12 cellular contexts compared by ENCODE assay signal in the genomic region with DNA sequence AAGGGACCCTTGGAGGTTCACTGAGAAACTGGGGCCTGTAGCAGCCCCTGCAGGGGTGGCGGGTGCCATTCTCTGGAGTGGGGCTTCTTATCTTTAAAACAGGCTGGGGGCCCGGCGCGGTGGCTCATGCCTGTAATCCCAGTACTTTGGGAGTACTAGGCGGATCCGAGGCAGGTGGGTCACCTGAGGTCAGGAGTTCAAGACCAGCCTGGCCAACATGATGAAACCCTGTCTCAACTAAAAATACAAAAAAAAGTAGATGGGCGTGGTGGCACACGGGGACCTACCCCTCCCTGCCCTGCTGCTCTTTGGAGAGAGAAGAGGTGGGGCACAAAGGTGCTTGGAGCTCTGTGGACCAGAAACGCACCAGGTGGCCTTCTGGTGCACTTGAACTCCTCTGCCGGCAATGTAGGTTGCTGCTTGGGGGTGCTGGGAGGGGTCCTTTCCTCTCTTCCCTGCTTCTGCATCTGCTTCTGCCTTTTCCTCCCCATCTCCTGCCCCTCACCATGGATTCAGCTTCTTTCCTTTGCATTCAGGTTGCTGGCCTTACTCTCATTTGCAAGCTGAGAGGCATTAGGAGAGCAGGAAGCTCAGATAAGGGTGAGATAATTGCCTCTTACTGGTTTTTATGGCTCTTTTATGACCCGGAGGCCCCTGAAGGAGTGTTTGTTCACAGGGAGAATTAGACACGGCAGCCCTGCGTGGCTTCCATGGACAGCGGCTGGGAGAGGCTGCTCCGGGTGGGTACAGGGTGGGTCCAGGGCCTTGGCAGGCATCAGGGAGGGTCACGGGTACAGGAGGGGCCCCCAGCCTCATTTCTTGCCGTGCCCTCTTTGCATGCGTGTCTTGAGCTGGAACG. TPM values are rescaled to one million over a fixed set of nuclear protein-coding genes. Genes with fewer than 3 reads are reported as not detected.
DNase-seq lines count a peak whose midpoint lies in the region; ATAC-seq and TF ChIP-seq lines count a peak whose summit lies in the region.
"Had no signal": no experiment of that assay in that cellular context is flagged by ENCODE, and none has a peak within 500 bp of the region (broad histone marks: within the 10 kb centered on the region; RNA-seq: fewer than 3 reads in every experiment).

No MANE protein-coding gene starts in this region.

- no peak overlapping the region for H3K4me3 Mint-ChIP-seq in glutamatergic neuron (ENCODE audit: unreplicated experiment)
- H3K4me3 Mint-ChIP-seq: activated T-cell treated with anti-CD3 and anti-CD28 coated beads, Interleukin-2, amount 50 U/mL, for 72 hours had no signal

- no peak for TF ChIP-seq EP300 in transverse colon (IDR thresholded peaks at IDR 0.05; ENCODE audit: low read depth)

- H3K27ac Mint-ChIP-seq in glutamatergic neuron (ENCODE audit: unreplicated experiment), result peak overlapping the region; percentile 52
- H3K27ac Mint-ChIP-seq: activated T-cell treated with anti-CD3 and anti-CD28 coated beads, Interleukin-2, amount 50 U/mL, for 72 hours had no signal

- no peaks in the 10 kb centered on the region for H3K36me3 ChIP-seq in transverse colon

- TF ChIP-seq POLR2A in transverse colon (IDR thresholded peaks at IDR 0.05), result peak; percentile 27

- DNase-seq in NCI-H1417 treated with DMSO at 0.1 percent for 48 hours (lab: John Stamatoyannopoulos, UW) (peak; percentile 72), NCI-H526 treated with DMSO at 0.1 percent for 48 hours (lab: John Stamatoyannopoulos, UW) (peak; percentile 63), glutamatergic neuron (no peak), transverse colon (peak; percentile 88), A172 (ENCODE audit: low spot score) (no peak)
- no peak for DNase-seq in stimulated activated naive CD4-positive, alpha-beta T cell (lab: John Stamatoyannopoulos, UW)
- DNase-seq: activated CD4-positive, CD25-positive, alpha-beta regulatory T cell; activated T-cell treated with anti-CD3 and anti-CD28 coated beads, Interleukin-2, amount 50 U/mL, for 72 hours; DND-41; GOT3 had no signal

- H3K4me3 ChIP-seq in transverse colon, result peak overlapping the region in 2 of 4 donors; percentile 8 to 20
- H3K4me3 ChIP-seq: suprapubic skin had no signal

- H3K36me3 Mint-ChIP-seq in glutamatergic neuron (ENCODE audit: unreplicated experiment), result peaks cover 3% of the 10 kb centered on the region

- peaks cover 13% of the 10 kb centered on the region for H3K9me3 Mint-ChIP-seq in glutamatergic neuron (ENCODE audit: unreplicated experiment)
- H3K9me3 Mint-ChIP-seq: activated T-cell treated with anti-CD3 and anti-CD28 coated beads, Interleukin-2, amount 50 U/mL, for 72 hours had no signal

- intact Hi-C loops in transverse colon (cut with DNase I; ENCODE audit: low total_unique reads), result no loop called here

- in situ Hi-C loops in transverse colon (cut with MboI; ENCODE audit: low pct_ligation_motif_present in 1 of 4, low pct_unique_long_range_greater_than_20kb in 1 of 4, low sequenced_read_pairs in 3 of 4), result no loop called here

- H3K27me3 ChIP-seq in transverse colon, result no peaks in the 10 kb centered on the region
- H3K27me3 ChIP-seq: suprapubic skin had no signal

- H3K27me3 Mint-ChIP-seq in glutamatergic neuron (ENCODE audit: unreplicated experiment), result peaks cover 4% of the 10 kb centered on the region

- peaks cover 14 to 78% (median 56%) of the 10 kb centered on the region in 4 donors for H3K4me1 ChIP-seq in transverse colon

- H3K27ac ChIP-seq in transverse colon, result peak overlapping the region; percentile 91 to 97 (median 92)
- H3K27ac ChIP-seq: suprapubic skin had no signal

- ATAC-seq in HG03280 (IDR thresholded peaks at IDR 0.05; ENCODE audit: unreplicated experiment), result no peak
- ATAC-seq: activated T-cell treated with anti-CD3 and anti-CD28 coated beads, Interleukin-2, amount 50 U/mL, for 72 hours had no signal

- WGBS in transverse colon (ENCODE audit: low coverage in 1 of 2), 2 donors, result 50 to 67% methylated on average over 1 to 19 of the region's 19 CpGs

- H3K9me3 ChIP-seq in transverse colon, result no peaks in the 10 kb centered on the region
- H3K9me3 ChIP-seq: suprapubic skin had no signal

- TF ChIP-seq CTCF in glutamatergic neuron (IDR thresholded peaks at IDR 0.05; ENCODE audit: partially characterized antibody, unreplicated experiment) (no peak), transverse colon (IDR thresholded peaks at IDR 0.05) (no peak)

- H3K4me1 Mint-ChIP-seq in glutamatergic neuron (ENCODE audit: low read depth, unreplicated experiment), result peaks cover 36% of the 10 kb centered on the region

RNA-seq across cellular contexts. Expression of a gene that starts 57.4 kb away (rescaled TPM):
- 89.8 TPM for total RNA-seq in glutamatergic neuron (ENCODE audit: unreplicated experiment)
- total RNA-seq in transverse colon, result 100 to 1,000 TPM; 115 to 326 (median 199) TPM
- 9.2 and 11.0 TPM in 2 replicates for total RNA-seq in A172 (2014; rRNA removed; shearing (Covaris generic))
- total RNA-seq: activated T-cell treated with anti-CD3 and anti-CD28 coated beads, Interleukin-2, amount 50 U/mL, for 72 hours had no signal

Comparison
In these comparisons a context has a peak if more than half of its experiments do, and no peak if none do; other contexts are left out.
1. DNase-seq: peak in NCI-H1417 treated with DMSO at 0.1 percent for 48 hours (single experiment), NCI-H526 treated with DMSO at 0.1 percent for 48 hours (single experiment) and transverse colon (single experiment); none in glutamatergic neuron (single experiment), stimulated activated naive CD4-positive, alpha-beta T cell (0 of 6) and A172 (single experiment).